In the genomic region with DNA sequence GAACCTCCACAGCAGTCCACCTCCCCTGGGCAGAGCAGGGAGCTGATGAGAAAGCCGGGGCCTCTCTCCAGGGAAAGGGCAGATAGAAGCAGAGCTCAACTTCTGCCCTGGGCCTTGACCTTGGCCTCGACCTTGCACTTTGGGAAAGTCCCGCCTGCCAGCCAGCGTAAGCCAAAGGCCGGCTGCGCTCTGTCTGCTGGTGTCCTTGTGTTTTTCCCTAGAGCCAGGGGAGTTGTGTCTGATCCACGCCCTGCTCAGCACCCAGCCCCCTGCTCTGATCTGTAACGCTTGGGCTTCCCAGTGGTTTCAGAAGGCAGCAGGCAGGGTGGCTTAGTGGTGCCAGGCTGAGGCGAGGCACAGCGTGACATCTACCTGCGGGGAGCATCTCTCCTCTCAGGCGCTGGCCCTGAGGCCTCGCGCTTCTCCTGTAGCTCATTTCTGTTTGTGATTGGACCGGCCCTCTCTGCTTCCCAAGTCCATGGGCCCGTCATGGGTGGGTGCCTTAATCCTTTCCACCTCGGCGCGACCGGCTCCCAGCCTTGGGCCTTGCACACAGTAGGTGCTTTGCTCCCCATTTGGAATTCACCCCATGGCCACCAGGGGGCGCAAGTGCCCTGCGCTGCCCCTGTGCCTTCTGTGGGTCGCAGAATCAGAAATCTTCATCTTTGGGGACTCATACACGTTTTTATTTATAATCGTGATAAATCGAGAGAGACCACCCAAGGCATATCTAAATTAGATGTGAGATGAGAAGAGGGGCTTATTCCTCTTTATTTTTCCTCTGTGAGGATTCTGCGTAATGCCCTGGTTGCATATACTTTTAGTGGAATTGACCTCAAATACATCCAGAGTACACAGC, we compare ENCODE assay signal across 1 cellular context.
TF ChIP-seq lines count a peak whose summit lies in the region.

No MANE protein-coding gene starts in this region.

TF ChIP-seq in GM23338, 12 proteins besides CTCF, POLR2A, EP300 and RAD21 (continued from another document):
- TF ChIP-seq ZNF462 (CRISPR knock-in tag; IDR thresholded peaks at IDR 0.05): no peak
- TF ChIP-seq, protein P1, sequence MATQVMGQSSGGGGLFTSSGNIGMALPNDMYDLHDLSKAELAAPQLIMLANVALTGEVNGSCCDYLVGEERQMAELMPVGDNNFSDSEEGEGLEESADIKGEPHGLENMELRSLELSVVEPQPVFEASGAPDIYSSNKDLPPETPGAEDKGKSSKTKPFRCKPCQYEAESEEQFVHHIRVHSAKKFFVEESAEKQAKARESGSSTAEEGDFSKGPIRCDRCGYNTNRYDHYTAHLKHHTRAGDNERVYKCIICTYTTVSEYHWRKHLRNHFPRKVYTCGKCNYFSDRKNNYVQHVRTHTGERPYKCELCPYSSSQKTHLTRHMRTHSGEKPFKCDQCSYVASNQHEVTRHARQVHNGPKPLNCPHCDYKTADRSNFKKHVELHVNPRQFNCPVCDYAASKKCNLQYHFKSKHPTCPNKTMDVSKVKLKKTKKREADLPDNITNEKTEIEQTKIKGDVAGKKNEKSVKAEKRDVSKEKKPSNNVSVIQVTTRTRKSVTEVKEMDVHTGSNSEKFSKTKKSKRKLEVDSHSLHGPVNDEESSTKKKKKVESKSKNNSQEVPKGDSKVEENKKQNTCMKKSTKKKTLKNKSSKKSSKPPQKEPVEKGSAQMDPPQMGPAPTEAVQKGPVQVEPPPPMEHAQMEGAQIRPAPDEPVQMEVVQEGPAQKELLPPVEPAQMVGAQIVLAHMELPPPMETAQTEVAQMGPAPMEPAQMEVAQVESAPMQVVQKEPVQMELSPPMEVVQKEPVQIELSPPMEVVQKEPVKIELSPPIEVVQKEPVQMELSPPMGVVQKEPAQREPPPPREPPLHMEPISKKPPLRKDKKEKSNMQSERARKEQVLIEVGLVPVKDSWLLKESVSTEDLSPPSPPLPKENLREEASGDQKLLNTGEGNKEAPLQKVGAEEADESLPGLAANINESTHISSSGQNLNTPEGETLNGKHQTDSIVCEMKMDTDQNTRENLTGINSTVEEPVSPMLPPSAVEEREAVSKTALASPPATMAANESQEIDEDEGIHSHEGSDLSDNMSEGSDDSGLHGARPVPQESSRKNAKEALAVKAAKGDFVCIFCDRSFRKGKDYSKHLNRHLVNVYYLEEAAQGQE (IDR thresholded peaks at IDR 0.05; ENCODE audit: unreplicated experiment): no peak
- TF ChIP-seq NANOG (IDR thresholded peaks at IDR 0.05; ENCODE audit: borderline replicate concordance): no peak
- no peak for TF ChIP-seq ZNF114 (CRISPR knock-in tag; IDR thresholded peaks at IDR 0.05)
- no peak for TF ChIP-seq STAT1 (IDR thresholded peaks at IDR 0.05; ENCODE audit: unreplicated experiment)
- no peak for TF ChIP-seq CREB1 (CRISPR knock-in tag; IDR thresholded peaks at IDR 0.05; ENCODE audit: low read depth)
